Comparison of ENCODE assay signal across 11 cellular contexts in the genomic region with DNA sequence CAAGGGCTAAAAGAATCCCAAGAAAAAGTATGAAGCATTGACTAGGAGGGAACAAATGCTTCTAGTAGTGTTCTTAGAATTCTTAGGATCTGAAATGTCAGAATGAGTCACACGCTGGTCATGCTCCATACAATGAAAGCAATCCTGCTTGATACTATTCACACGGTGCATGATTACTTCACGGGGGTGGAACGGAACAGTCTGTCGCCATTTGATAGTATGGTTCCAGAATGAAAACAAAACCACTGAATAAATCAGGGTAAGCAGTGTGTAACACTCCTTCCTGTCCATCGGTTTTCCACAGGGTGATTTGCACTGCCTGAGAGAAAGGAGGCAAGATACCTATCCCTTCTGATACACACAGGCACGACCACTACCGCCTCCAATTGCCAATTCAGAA. TPM values are rescaled to one million over a fixed set of nuclear protein-coding genes. Genes with fewer than 3 reads are reported as not detected.
DNase-seq lines count a peak whose midpoint lies in the region; ATAC-seq and TF ChIP-seq lines count a peak whose summit lies in the region.
"Had no signal": no experiment of that assay in that cellular context is flagged by ENCODE, and none has a peak within 500 bp of the region (broad histone marks: within the 10 kb centered on the region; RNA-seq: fewer than 3 reads in every experiment).

No MANE protein-coding gene starts in this region.

- no TSS peak for BruUV-seq in MCF 10A (replicated peaks; lab: Mats Ljungman, UMichigan)

- no peaks in the 10 kb centered on the region for H3K36me3 ChIP-seq in breast epithelium
- H3K36me3 ChIP-seq in upper lobe of left lung: peaks cover 4 to 63% (median 43%) of the 10 kb centered on the region in 4 donors
- H3K36me3 ChIP-seq: ovary had no signal

- no peak for TF ChIP-seq POLR2A in breast epithelium (IDR thresholded peaks at IDR 0.05)
- TF ChIP-seq POLR2A in upper lobe of left lung (IDR thresholded peaks at IDR 0.05): no peak

- 52 to 64% methylated on average over 8 of the region's 8 CpGs for WGBS in upper lobe of left lung, 2 donors

- TF ChIP-seq CTCF in MCF 10A (IDR thresholded peaks at IDR 0.05; ENCODE audit: unreplicated experiment) (no peak), breast epithelium (IDR thresholded peaks at IDR 0.05) (no peak), astrocyte of the spinal cord (IDR thresholded peaks at IDR 0.05; ENCODE audit: low read depth, low read length) (no peak), upper lobe of left lung (IDR thresholded peaks at IDR 0.05) (no peak)

- POLR2A ChIA-PET in MCF 10A (lab: Yijun Ruan, JAX): interaction anchor here (0.6 to 2.5 kb wide), 12 partner anchors 9 to 677 kb away, joined by 3 to 16 read pairs (median 6); partner anchors contain the start of genes CRK, INPP5K, RPA1 and SMYD4

- H3K4me3 Mint-ChIP-seq in MCF 10A (ENCODE audit: unreplicated experiment): peak overlapping the region; percentile 58
- H3K4me3 Mint-ChIP-seq in effector memory CD8-positive, alpha-beta T cell: no peak overlapping the region

- H3K4me1 Mint-ChIP-seq in MCF 10A (ENCODE audit: insufficient read depth, unreplicated experiment): peaks cover 23% of the 10 kb centered on the region
- H3K4me1 Mint-ChIP-seq in effector memory CD8-positive, alpha-beta T cell (ENCODE audit: low read depth in 2 of 2): peaks cover 6 to 13% of the 10 kb centered on the region in 2 donors

- intact Hi-C loops in MCF 10A (cut with micrococcal nuclease): loop anchor here (2.0 kb wide), 1 partner anchor 58 kb away; no protein-coding TSS in a partner anchor
- intact Hi-C loops in breast epithelium (cut with DNase I; ENCODE audit: low total_unique reads): loop anchor here (10.0 kb wide), 1 partner anchor 838 kb away; no protein-coding TSS in a partner anchor

- TF ChIP-seq EP300 in upper lobe of left lung (IDR thresholded peaks at IDR 0.05): peak in 2 of 4 donors; percentile 37 to 69

- no peak overlapping the region for H3K4me3 ChIP-seq in breast epithelium
- H3K4me3 ChIP-seq in astrocyte of the spinal cord (ENCODE audit: low read depth, low read length): no peak overlapping the region
- no peak overlapping the region for H3K4me3 ChIP-seq in upper lobe of left lung
- H3K4me3 ChIP-seq: ovary had no signal

- no peaks in the 10 kb centered on the region for H3K9me3 Mint-ChIP-seq in MCF 10A (ENCODE audit: unreplicated experiment)
- no peaks in the 10 kb centered on the region for H3K9me3 Mint-ChIP-seq in effector memory CD8-positive, alpha-beta T cell

- no peaks in the 10 kb centered on the region for H3K27me3 Mint-ChIP-seq in MCF 10A (ENCODE audit: insufficient read depth, unreplicated experiment)
- H3K27me3 Mint-ChIP-seq in effector memory CD8-positive, alpha-beta T cell: no peaks in the 10 kb centered on the region

- no peaks in the 10 kb centered on the region for H3K4me1 ChIP-seq in breast epithelium
- peaks cover 0 to 21% (median 9%) of the 10 kb centered on the region in 4 donors for H3K4me1 ChIP-seq in upper lobe of left lung

- no peak overlapping the region for H3K27ac ChIP-seq in breast epithelium
- H3K27ac ChIP-seq in upper lobe of left lung: peak overlapping the region; percentile 12 to 73 (median 59)
- H3K27ac ChIP-seq: ovary had no signal

- H3K27me3 ChIP-seq in breast epithelium: no peaks in the 10 kb centered on the region
- no peaks in the 10 kb centered on the region for H3K27me3 ChIP-seq in upper lobe of left lung
- H3K27me3 ChIP-seq: ovary had no signal

- peak; percentile 56 to 84 for ATAC-seq in upper lobe of left lung (ENCODE audit: low FRiP score in 2 of 2)
- ATAC-seq in effector memory CD8-positive, alpha-beta T cell (replicated peaks): no peak

- H3K36me3 Mint-ChIP-seq in MCF 10A (ENCODE audit: insufficient read depth, unreplicated experiment): peaks cover 82% of the 10 kb centered on the region
- peaks cover 31% of the 10 kb centered on the region for H3K36me3 Mint-ChIP-seq in effector memory CD8-positive, alpha-beta T cell (ENCODE audit: insufficient read depth)

- H3K27ac Mint-ChIP-seq in MCF 10A (ENCODE audit: low read depth, unreplicated experiment): peak overlapping the region; percentile 77
- peak overlapping the region in 1 of 2 donors; percentile 39 for H3K27ac Mint-ChIP-seq in effector memory CD8-positive, alpha-beta T cell

- CTCF ChIA-PET in MCF 10A (lab: Yijun Ruan, JAX): interaction anchor here (0.6 to 1.3 kb wide), 2 partner anchors 33 to 58 kb away, joined by 3 to 7 read pairs; partner anchors contain the start of gene CRK

- H3K9me3 ChIP-seq in breast epithelium (no peaks in the 10 kb centered on the region), upper lobe of left lung (no peaks in the 10 kb centered on the region)
- H3K9me3 ChIP-seq: ovary had no signal

- in situ Hi-C loops in astrocyte of the spinal cord (cut with HindIII; ENCODE audit: low sequenced_read_pairs): no loop called here

- DNase-seq in MCF 10A (ENCODE audit: unreplicated experiment) (peak; percentile 94), breast epithelium (ENCODE audit: low spot score in 2 of 2) (no peak), astrocyte of the spinal cord (ENCODE audit: low read depth, low spot score) (peak; percentile 96), inferior parietal cortex (ENCODE audit: extremely low spot score) (peak; percentile 18), upper lobe of left lung (peak in 1 of 2 donors; percentile 64), LoVo (ENCODE audit: low spot score) (no peak), activated gamma-delta T cell (lab: John Stamatoyannopoulos, UW) (no peak)
- no peak for DNase-seq in effector memory CD8-positive, alpha-beta T cell
- DNase-seq: activated naive CD4-positive, alpha-beta T cell treated with anti-CD3 and anti-CD28 coated beads, Interleukin-2, amount 50 U/mL, for 16 hours; NCI-H510A; ovary had no signal

RNA-seq across cellular contexts. Expression of gene YWHAE, which starts 22.9 kb away (rescaled TPM):
- total RNA-seq in MCF 10A (2022): 813 and 886 TPM in 2 replicates
- 100 to 1,000 TPM; 481 to 610 (median 518) TPM for total RNA-seq in breast epithelium
- total RNA-seq in upper lobe of left lung: 100 to 1,000 TPM; 318 to 698 (median 384) TPM

RNA-seq across cellular contexts. Expression of gene CRK, which starts 33.1 kb away (rescaled TPM):
- total RNA-seq in MCF 10A (2022) (70.6 and 82.9 TPM in 2 replicates), breast epithelium (10 to 100 TPM; 73.7 to 84.5 (median 76.8) TPM), upper lobe of left lung (100 to 1,000 TPM in 1 of 6 donors, 10 to 100 TPM in 5; 37.7 to 121 (median 65.8) TPM)

Comparison
In these comparisons a context has a peak if more than half of its experiments do, and no peak if none do; other contexts are left out.
1. DNase-seq: peak in MCF 10A (single experiment), astrocyte of the spinal cord (single experiment) and inferior parietal cortex (single experiment); none in breast epithelium (0 of 2), effector memory CD8-positive, alpha-beta T cell (0 of 3), LoVo (single experiment) and activated gamma-delta T cell (single experiment).
2. H3K27ac ChIP-seq: peak in upper lobe of left lung (4 of 4); none in breast epithelium (0 of 2).